Comparison of ENCODE assay signal across 17 cellular contexts in the genomic region with DNA sequence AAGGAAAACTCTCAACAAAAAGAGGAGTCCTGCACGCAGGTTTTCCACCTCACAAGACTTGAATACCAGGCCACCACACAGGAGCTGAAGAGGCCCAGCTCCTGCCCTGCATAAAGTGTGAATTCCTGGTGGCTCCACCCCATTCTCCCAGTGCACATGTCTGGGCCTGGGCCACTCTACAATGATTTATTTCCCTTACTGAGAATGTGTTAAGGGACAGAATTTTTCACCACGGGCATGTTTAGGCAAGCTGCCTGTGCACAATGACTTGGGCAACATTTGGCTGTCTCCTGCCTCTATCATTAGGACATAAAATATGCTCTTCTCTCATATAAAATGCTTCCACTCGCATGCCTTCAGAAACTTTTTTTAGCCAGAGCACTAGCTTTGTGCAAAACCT.
DNase-seq lines count a peak whose midpoint lies in the region; ATAC-seq and TF ChIP-seq lines count a peak whose summit lies in the region.
"Had no signal": no experiment of that assay in that cellular context is flagged by ENCODE, and none has a peak within 500 bp of the region (broad histone marks: within the 10 kb centered on the region; RNA-seq: fewer than 3 reads in every experiment).

No MANE protein-coding gene starts in this region.

- ATAC-seq in natural killer cell, result no peak

- peak overlapping the region; percentile 47 for H3K4me2 ChIP-seq in mammary epithelial cell (ENCODE audit: insufficient read depth, low read depth, low read length)

- intact Hi-C loops in mammary epithelial cell (cut with micrococcal nuclease) (no loop called here), natural killer cell (cut with micrococcal nuclease) (no loop called here)

- H3K9me3 ChIP-seq in mammary epithelial cell (replicated peaks; ENCODE audit: insufficient read depth, low read length), result no peaks in the 10 kb centered on the region
- H3K9me3 ChIP-seq: SJSA1 had no signal

- peaks cover 0 to 3% of the 10 kb centered on the region in 2 donors for H3K9me3 Mint-ChIP-seq in natural killer cell
- H3K9me3 Mint-ChIP-seq: IgD-negative memory B cell had no signal

- no peaks in the 10 kb centered on the region for H3K79me2 ChIP-seq in mammary epithelial cell (ENCODE audit: insufficient read depth, low read length)

- dilution Hi-C loops in mammary epithelial cell (cut with HindIII; ENCODE audit: low sequenced_read_pairs), result no loop called here

- no peaks in the 10 kb centered on the region for H3K27me3 ChIP-seq in mammary epithelial cell (ENCODE audit: insufficient read depth, low read length)
- H3K27me3 ChIP-seq: SJSA1 had no signal

- BruUV-seq in mammary epithelial cell (replicated peaks; lab: Mats Ljungman, UMichigan), result no TSS peak

- no peaks in the 10 kb centered on the region for H3K4me1 Mint-ChIP-seq in natural killer cell

- no peaks in the 10 kb centered on the region for H3K36me3 ChIP-seq in mammary epithelial cell (ENCODE audit: insufficient read depth, low read length)
- H3K36me3 ChIP-seq: SJSA1 had no signal

- no peaks in the 10 kb centered on the region for H3K27me3 Mint-ChIP-seq in natural killer cell (ENCODE audit: low read depth in 2 of 2)

- DNase-seq in DMS153 treated with DMSO at 0.1 percent for 48 hours (lab: John Stamatoyannopoulos, UW; ENCODE audit: unreplicated experiment) (peak; percentile 42), HT-29 (ENCODE audit: low spot score) (peak; percentile 49), mammary epithelial cell (no peak), left kidney (ENCODE audit: low read depth, low spot score) (peak; percentile 11), iPS-NIHi7 (ENCODE audit: extremely low spot score) (no peak), GM20000 (ENCODE audit: low spot score) (no peak), natural killer cell (no peak)
- DNase-seq: ACHN; COR-L47; H7; Kasumi-1; NCI-H1930; NCI-H524 treated with DMSO at 0.1 percent for 48 hours; NK-92 treated with Interleukin-12 subunit alpha and Interleukin-12 subunit beta, amount 100 ng/mL, for 24 hours; RPMI8226 had no signal

- H3K4me1 ChIP-seq in mammary epithelial cell (ENCODE audit: insufficient read depth, low read length), result peaks cover 15% of the 10 kb centered on the region

- no peak overlapping the region for H3K4me3 ChIP-seq in mammary epithelial cell (replicated peaks in 1 of 3; ENCODE audit: insufficient read depth in 1 of 3, low read depth in 2 of 3, low read length in 3 of 3)
- H3K4me3 ChIP-seq: SJSA1 had no signal

- CTCF ChIA-PET in mammary epithelial cell (lab: Charles Lee; ENCODE audit: low non-redundant PET), result interaction anchor here (0.7 kb wide), 1 partner anchor 46 kb away, joined by 5 read pairs; no protein-coding TSS in a partner anchor

- no peak overlapping the region for H3K9ac ChIP-seq in mammary epithelial cell (ENCODE audit: insufficient read depth, low read length)

- H4K20me1 ChIP-seq in mammary epithelial cell (ENCODE audit: insufficient read depth, low read length), result no peaks in the 10 kb centered on the region

- H3K36me3 Mint-ChIP-seq in natural killer cell, result no peaks in the 10 kb centered on the region
- H3K36me3 Mint-ChIP-seq: IgD-negative memory B cell had no signal

- WGBS in mammary epithelial cell (ENCODE audit: low coverage, missing lambda C conversion rate), result 4% methylated on average over 3 of the region's 3 CpGs

- TF ChIP-seq CTCF in mammary epithelial cell (conservative IDR thresholded peaks at IDR 0.05 in 1 of 2, IDR thresholded peaks at IDR 0.05 in 1 of 2; ENCODE audit: extremely low read depth in 1 of 2, insufficient read depth in 1 of 2, low read depth in 1 of 2, low read length in 2 of 2) (no peak), GM20000 (IDR thresholded peaks at IDR 0.05; ENCODE audit: extremely low read depth, missing control alignments) (no peak), natural killer cell (IDR thresholded peaks at IDR 0.05) (no peak)

- no peak overlapping the region for H3K4me3 Mint-ChIP-seq in natural killer cell
- H3K4me3 Mint-ChIP-seq: IgD-negative memory B cell had no signal

- peak overlapping the region; percentile 20 for H3K27ac ChIP-seq in mammary epithelial cell (ENCODE audit: insufficient read depth, low read depth, low read length)
- H3K27ac ChIP-seq: SJSA1 had no signal

- H2AFZ ChIP-seq in mammary epithelial cell (ENCODE audit: low read depth, low read length), result peak overlapping the region; percentile 81

- H3K27ac Mint-ChIP-seq in natural killer cell, result no peak overlapping the region
- H3K27ac Mint-ChIP-seq: IgD-negative memory B cell had no signal

- in situ Hi-C loops in mammary epithelial cell (cut with MboI; ENCODE audit: low sequenced_read_pairs in 2 of 2), result loop anchor here in 1 of 2 donors (25.0 kb wide), 1 partner anchor 142 kb away; no protein-coding TSS in a partner anchor

Comparison
In these comparisons a context has a peak if more than half of its experiments do, and no peak if none do; other contexts are left out.
1. DNase-seq: peak in DMS153 treated with DMSO at 0.1 percent for 48 hours (single experiment), HT-29 (single experiment) and left kidney (single experiment); none in mammary epithelial cell (single experiment), iPS-NIHi7 (single experiment), GM20000 (single experiment) and natural killer cell (single experiment).